Comparison of ENCODE assay signal across 30 cellular contexts in genomic region chr4:147236806-147237205, GRCh38.
"Had no signal": no experiment of that assay in that cellular context is flagged by ENCODE, and none has a peak within 500 bp of the region (broad histone marks: within the 10 kb centered on the region; RNA-seq: fewer than 3 reads in every experiment).

No MANE protein-coding gene starts in this region.

- ATAC-seq: activated CD4-positive, alpha-beta T cell treated with anti-CD3 and anti-CD28 coated beads for 36 hours; activated CD4-positive, CD25-positive, alpha-beta regulatory T cell treated with anti-CD3 and anti-CD28 coated beads, Interleukin-2, amount 50 U/mL, for 24 hours; activated CD8-positive, alpha-beta memory T cell treated with anti-CD3 and anti-CD28 coated beads, Interleukin-2, amount 10 ng/mL, durations not matched to agents 7 days and 5 days; activated CD8-positive, alpha-beta T cell treated with anti-CD3 and anti-CD28 coated beads, Interleukin-2, amount 10 ng/mL, durations not matched to agents 7 days and 5 days; activated naive CD8-positive, alpha-beta T cell treated with anti-CD3 and anti-CD28 coated beads, Interleukin-2, amount 50 U/mL, for 24 hours; body of pancreas; gastroesophageal sphincter; WTC11 had no signal

- H3K9me3 ChIP-seq: adrenal gland, body of pancreas, esophagus muscularis mucosa, gastroesophageal sphincter had no signal

- H3K4me1 ChIP-seq: adrenal gland, body of pancreas, esophagus muscularis mucosa, gastroesophageal sphincter had no signal

- H3K27me3 ChIP-seq: adrenal gland, body of pancreas, esophagus muscularis mucosa, gastroesophageal sphincter had no signal

- H3K36me3 ChIP-seq: adrenal gland, esophagus muscularis mucosa, gastroesophageal sphincter had no signal

- H3K4me3 ChIP-seq: adrenal gland, body of pancreas, dorsolateral prefrontal cortex, esophagus muscularis mucosa, gastroesophageal sphincter had no signal

- H3K27ac ChIP-seq: adrenal gland, body of pancreas, dorsolateral prefrontal cortex, esophagus muscularis mucosa, gastroesophageal sphincter, VCaP had no signal

- DNase-seq: activated CD4-positive, alpha-beta memory T cell treated with anti-CD3 and anti-CD28 coated beads for 36 hours; activated CD4-positive, alpha-beta T cell treated with anti-CD3 and anti-CD28 coated beads for 36 hours; activated CD4-positive, alpha-beta T cell treated with anti-CD3 and anti-CD28 coated beads, Interleukin-2, amount 10 ng/mL, durations not matched to agents 24 days and 14 days; activated CD8-positive, alpha-beta memory T cell treated with anti-CD3 and anti-CD28 coated beads, Interleukin-2, amount 10 ng/mL, durations not matched to agents 7 days and 5 days; activated CD8-positive, alpha-beta memory T cell treated with anti-CD3 and anti-CD28 coated beads, Interleukin-2, amount 50 U/mL, for 4 hours; activated CD8-positive, alpha-beta T cell treated with anti-CD3 and anti-CD28 coated beads, Interleukin-2, amount 10 ng/mL, durations not matched to agents 7 days and 5 days; activated effector memory CD4-positive, alpha-beta T cell treated with anti-CD3 and anti-CD28 coated beads, Interleukin-2, amount 50 U/mL, for 16 hours; activated naive CD4-positive, alpha-beta T cell treated with anti-CD3 and anti-CD28 coated beads for 36 hours; activated naive CD8-positive, alpha-beta T cell treated with anti-CD3 and anti-CD28 coated beads for 36 hours; activated naive CD8-positive, alpha-beta T cell treated with anti-CD3 and anti-CD28 coated beads, Interleukin-2, amount 50 U/mL, for 24 hours; activated T-cell treated with anti-CD3 and anti-CD28 coated beads, Interleukin-2, amount 50 U/mL, for 1 hour; activated T-cell treated with anti-CD3 and anti-CD28 coated beads, Interleukin-2, amount 50 U/mL, for 48 hours; adrenal gland; amygdala; aorta; body of pancreas; caudate nucleus; cortex of kidney; dorsolateral prefrontal cortex; effector memory CD4-positive, alpha-beta T cell; endodermal cell; erythroblast; foreskin melanocyte; head of caudate nucleus; T-helper 2 cell had no signal
